Comparison of ENCODE assay signal across 8 cellular contexts in the genomic region with DNA sequence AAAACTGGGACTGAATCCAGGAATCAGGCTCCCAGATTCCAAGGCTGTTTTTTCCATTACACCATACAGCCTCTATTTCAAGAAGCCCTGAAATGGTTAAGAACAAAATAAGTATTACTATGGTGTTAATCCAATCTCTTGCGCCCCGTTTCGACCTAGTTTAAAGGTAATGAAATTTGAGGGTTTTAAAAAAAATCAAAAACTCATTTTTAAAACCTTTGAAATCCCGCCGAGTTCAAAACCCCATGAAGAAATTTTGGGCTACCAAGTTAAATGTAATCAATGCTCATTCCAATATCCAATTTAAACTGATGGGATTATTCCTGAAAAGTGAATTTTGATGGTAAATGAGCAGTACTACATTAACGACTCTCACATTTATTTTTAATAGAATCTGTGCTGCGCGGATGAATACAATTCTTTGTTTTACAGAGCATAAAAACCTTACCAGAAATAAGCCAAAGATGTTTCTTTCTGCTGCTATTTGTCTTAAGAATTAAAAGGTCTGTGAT. TPM values are rescaled to one million over a fixed set of nuclear protein-coding genes. Genes with fewer than 3 reads are reported as not detected.
DNase-seq lines count a peak whose midpoint lies in the region; ATAC-seq and TF ChIP-seq lines count a peak whose summit lies in the region.

No MANE protein-coding gene starts in this region.

- H3K27ac ChIP-seq in KMS-11 (peak overlapping the region; percentile 91), cingulate gyrus (ENCODE audit: low read depth, low read length) (peak overlapping the region; percentile 93)

- no peaks in the 10 kb centered on the region for H3K9me3 Mint-ChIP-seq in naive thymus-derived CD8-positive, alpha-beta T cell

- peaks cover 0 to 14% (median 0%) of the 10 kb centered on the region in 3 donors for H3K36me3 Mint-ChIP-seq in naive thymus-derived CD8-positive, alpha-beta T cell

- H3K79me2 ChIP-seq in KMS-11 (ENCODE audit: insufficient read depth, low read depth), result peaks cover 34% of the 10 kb centered on the region

- H3K27me3 Mint-ChIP-seq in naive thymus-derived CD8-positive, alpha-beta T cell, result no peaks in the 10 kb centered on the region

- H3K4me3 ChIP-seq in AG04449 (ENCODE audit: low read depth, low read length), result peak overlapping the region; percentile 86
- H3K4me3 ChIP-seq in KMS-11 (IDR thresholded peaks at IDR 0.05; ENCODE audit: insufficient read depth, low read depth, low read length), result peak overlapping the region; percentile 37

- H3K27ac Mint-ChIP-seq in naive thymus-derived CD8-positive, alpha-beta T cell, result peak overlapping the region in 9 of 10 donors; percentile 88 to 97 (median 91)

- peak overlapping the region; percentile 96 for H3K4me2 ChIP-seq in KMS-11

- peaks cover 24% of the 10 kb centered on the region for H3K4me1 ChIP-seq in KMS-11 (ENCODE audit: low read depth, poor library complexity, severe bottlenecking)

- peak overlapping the region; percentile 80 to 92 (median 89) for H3K4me3 Mint-ChIP-seq in naive thymus-derived CD8-positive, alpha-beta T cell

- no peak for ATAC-seq in naive thymus-derived CD8-positive, alpha-beta T cell
- no peak for ATAC-seq in GM21825 (IDR thresholded peaks at IDR 0.05; ENCODE audit: unreplicated experiment)

- no peak for TF ChIP-seq CTCF in AG04449 (IDR thresholded peaks at IDR 0.05; ENCODE audit: insufficient read depth, low read length, missing control alignments)
- TF ChIP-seq CTCF in KMS-11 (conservative IDR thresholded peaks at IDR 0.05; ENCODE audit: low read depth, low read length), result peak; percentile 8; the same call in 1 of the 2 replicates

- H2AFZ ChIP-seq in KMS-11 (ENCODE audit: low read depth), result peak overlapping the region; percentile 81

- DNase-seq in AG04449 (ENCODE audit: low read depth, low spot score), result no peak
- DNase-seq in naive thymus-derived CD8-positive, alpha-beta T cell, result no peak
- DNase-seq in cerebellum (ENCODE audit: low spot score), result no peak
- DNase-seq in NCI-H2227 (lab: John Stamatoyannopoulos, UW; ENCODE audit: unreplicated experiment), result no peak
- no peak for DNase-seq in putamen (ENCODE audit: low spot score)

- peak overlapping the region; percentile 78 for H3K9ac ChIP-seq in KMS-11

- CTCF ChIA-PET in AG04449 (lab: Yijun Ruan, JAX), result no interaction called here

- H3K4me1 Mint-ChIP-seq in naive thymus-derived CD8-positive, alpha-beta T cell, result peaks cover 28 to 44% (median 39%) of the 10 kb centered on the region in 4 donors

- no peaks in the 10 kb centered on the region for H3K36me3 ChIP-seq in KMS-11 (ENCODE audit: insufficient read depth)

- H4K20me1 ChIP-seq in KMS-11 (ENCODE audit: insufficient read depth), result no peaks in the 10 kb centered on the region

- POLR2A ChIA-PET in AG04449 (lab: Yijun Ruan, JAX), result no interaction called here
- POLR2A ChIA-PET in naive thymus-derived CD8-positive, alpha-beta T cell (lab: Charles Lee), result interaction anchor here (1.2 to 3.0 kb wide), 2 partner anchors 85 to 105 kb away, joined by 3 to 23 read pairs; partner anchors contain the start of genes EXOC8 and SPRTN

- H3K27me3 ChIP-seq in KMS-11 (ENCODE audit: insufficient read depth, low read depth), result no peaks in the 10 kb centered on the region

RNA-seq across cellular contexts. Expression of gene EGLN1, which starts 0.8 kb away (rescaled TPM):
- 10 to 100 TPM; 32.1 to 32.7 TPM for total RNA-seq in naive thymus-derived CD8-positive, alpha-beta T cell
- polyA plus RNA-seq in naive thymus-derived CD8-positive, alpha-beta T cell, result 10 to 100 TPM; 17.8 to 27.3 (median 22.8) TPM
- 54.9 TPM for total RNA-seq in cerebellum
